Comparison of ENCODE assay signal across 8 cellular contexts in genomic region chr4:84498203-84499026, GRCh38. TPM values are rescaled to one million over a fixed set of nuclear protein-coding genes. Genes with fewer than 3 reads are reported as not detected.
A peak's percentile ranks its signal among the peaks of the same experiment; 100 is the strongest.
DNase-seq lines count a peak whose midpoint lies in the region; ATAC-seq and TF ChIP-seq lines count a peak whose summit lies in the region.

No MANE protein-coding gene starts in this region.

- no peaks in the 10 kb centered on the region for H3K36me3 Mint-ChIP-seq in Caco-2 (ENCODE audit: insufficient read depth, unreplicated experiment)

- no peak overlapping the region for H3K9ac ChIP-seq in adipocyte (ENCODE audit: low read length)
- no peak overlapping the region for H3K9ac ChIP-seq in iPS-18a (ENCODE audit: low read length)

- H3K4me3 ChIP-seq in Caco-2 (ENCODE audit: low read depth, low read length) (peak overlapping the region; percentile 34), adipocyte (ENCODE audit: low read length) (peak overlapping the region; percentile 71), iPS-18a (ENCODE audit: low read length) (peak overlapping the region; percentile 68), skin epidermis (peak overlapping the region; percentile 4 to 42 (median 13))

- H3K36me3 ChIP-seq in Caco-2 (ENCODE audit: control insufficient read depth, insufficient read depth, low read length) (no peaks in the 10 kb centered on the region), adipocyte (ENCODE audit: control insufficient read depth, insufficient read depth, low read length, severe bottlenecking) (no peaks in the 10 kb centered on the region), iPS-18a (ENCODE audit: control insufficient read depth, low read depth, low read length) (no peaks in the 10 kb centered on the region)

- H3K27me3 Mint-ChIP-seq in Caco-2 (ENCODE audit: insufficient read depth, unreplicated experiment) = peaks cover 10% of the 10 kb centered on the region

- intact Hi-C loops in Caco-2 (cut with micrococcal nuclease; ENCODE audit: unreplicated experiment) = no loop called here

- DNase-seq in Caco-2 (no peak), LHCN-M2 (ENCODE audit: low read depth) (peak; percentile 36), adipocyte (ENCODE audit: low read depth) (peak; percentile 76), HPDE6-E6E7 (ENCODE audit: extremely low spot score) (no peak), dedifferentiated amniotic fluid mesenchymal stem cell (ENCODE audit: extremely low spot score) (no peak)

- H3K9me3 ChIP-seq in Caco-2 (no peaks in the 10 kb centered on the region), adipocyte (ENCODE audit: control insufficient read depth, low read length) (peaks cover 15% of the 10 kb centered on the region), iPS-18a (ENCODE audit: control insufficient read depth, low read depth, low read length) (no peaks in the 10 kb centered on the region)

- ATAC-seq in GM18502 (IDR thresholded peaks at IDR 0.05; ENCODE audit: poor library complexity, unreplicated experiment) = no peak

- CTCF ChIA-PET in Caco-2 (lab: Charles Lee) = interaction anchor here (0.6 kb wide), 1 partner anchor 10 kb away, joined by 7 read pairs; no protein-coding TSS in a partner anchor

- TF ChIP-seq CTCF in Caco-2 (IDR thresholded peaks at IDR 0.05; ENCODE audit: insufficient read depth in 1 of 2, low read depth in 1 of 2, low read length in 1 of 2, severe bottlenecking in 1 of 2, unreplicated experiment in 1 of 2) = no peak

- no peaks in the 10 kb centered on the region for H3K4me1 Mint-ChIP-seq in Caco-2 (ENCODE audit: low read depth, unreplicated experiment)

- POLR2A ChIA-PET in Caco-2 (lab: Charles Lee) = no interaction called here

- BruUV-seq in Caco-2 (replicated peaks; lab: Mats Ljungman, UMichigan) = no TSS peak

- no peak overlapping the region for H3K27ac Mint-ChIP-seq in Caco-2 (ENCODE audit: unreplicated experiment)

- H3K27ac ChIP-seq in iPS-18a (ENCODE audit: low read length) (no peak overlapping the region), skin epidermis (no peak overlapping the region)

- H3K27me3 ChIP-seq in Caco-2 (replicated peaks; ENCODE audit: control insufficient read depth, insufficient read depth, low read length) = no peaks in the 10 kb centered on the region; the same call in 1 of the 2 replicates
- H3K27me3 ChIP-seq in adipocyte (replicated peaks; ENCODE audit: control insufficient read depth, insufficient read depth, low read length) = peaks cover 77% of the 10 kb centered on the region
- peaks cover 98% of the 10 kb centered on the region for H3K27me3 ChIP-seq in iPS-18a (ENCODE audit: control insufficient read depth, insufficient read depth, low read length)

- H3K9me3 Mint-ChIP-seq in Caco-2 (ENCODE audit: unreplicated experiment) = no peaks in the 10 kb centered on the region

- H3K4me3 Mint-ChIP-seq in Caco-2 (ENCODE audit: unreplicated experiment) = peak overlapping the region; percentile 79

- H3K4me1 ChIP-seq in Caco-2 (no peaks in the 10 kb centered on the region), adipocyte (ENCODE audit: control insufficient read depth, insufficient read depth, low read length) (peaks cover 14% of the 10 kb centered on the region), iPS-18a (ENCODE audit: control insufficient read depth, low read depth, low read length) (peaks cover 52% of the 10 kb centered on the region)

RNA-seq across cellular contexts. Expression of gene NKX6-1, which starts 0.7 kb away (rescaled TPM):
- total RNA-seq in Caco-2 (2022) (0.14 TPM in 1 of 2 replicates, not detected in the other), LHCN-M2 (2014; rRNA removed) (0.86 and 1.7 TPM in 2 replicates)
- 0.84 TPM for polyA plus RNA-seq in LHCN-M2 (2012)

Comparison
In these comparisons a context has a peak if more than half of its experiments do, and no peak if none do; other contexts are left out.
1. DNase-seq: peak in LHCN-M2 (single experiment) and adipocyte (single experiment); none in Caco-2 (0 of 2), HPDE6-E6E7 (single experiment) and dedifferentiated amniotic fluid mesenchymal stem cell (single experiment).
2. H3K4me3 ChIP-seq: peak in every context shown above with its lines; median percentile 71 in adipocyte; 68 in iPS-18a; 34 in Caco-2; 13 in skin epidermis.